In the genomic region with DNA sequence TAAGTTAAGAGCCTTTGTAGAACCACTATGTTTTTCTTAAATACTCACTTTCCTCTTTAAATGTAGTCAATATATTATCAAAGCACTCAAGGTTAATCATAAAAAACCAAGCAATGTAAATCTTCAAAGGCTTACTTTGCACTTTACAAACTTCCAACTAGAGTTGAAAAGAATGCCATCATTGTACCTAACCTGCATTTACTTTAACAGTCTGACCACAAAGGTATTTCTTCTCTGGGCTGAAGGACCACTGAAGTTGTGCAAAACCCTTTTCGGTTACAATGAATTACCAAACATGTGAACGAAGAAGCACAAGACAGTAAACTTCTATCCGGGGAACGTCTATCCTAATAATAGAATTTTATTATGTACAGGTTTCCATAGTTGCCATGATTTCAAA, we compare ENCODE assay signal across 9 cellular contexts. TPM values are rescaled to one million over a fixed set of nuclear protein-coding genes. Genes with fewer than 3 reads are reported as not detected.
A peak's percentile ranks its signal among the peaks of the same experiment; 100 is the strongest.
DNase-seq lines count a peak whose midpoint lies in the region; ATAC-seq and TF ChIP-seq lines count a peak whose summit lies in the region.
"Had no signal": no experiment of that assay in that cellular context is flagged by ENCODE, and none has a peak within 500 bp of the region (broad histone marks: within the 10 kb centered on the region; RNA-seq: fewer than 3 reads in every experiment).

No MANE protein-coding gene starts in this region.

- H3K36me3 ChIP-seq in adipocyte (ENCODE audit: control insufficient read depth, insufficient read depth, low read length, severe bottlenecking) (no peaks in the 10 kb centered on the region), lower lobe of right lung (no peaks in the 10 kb centered on the region), uterus (no peaks in the 10 kb centered on the region)

- H3K27me3 ChIP-seq in adipocyte (replicated peaks; ENCODE audit: control insufficient read depth, insufficient read depth, low read length), result no peaks in the 10 kb centered on the region
- no peaks in the 10 kb centered on the region for H3K27me3 ChIP-seq in lower lobe of right lung (ENCODE audit: low read depth)
- H3K27me3 ChIP-seq in uterus, result no peaks in the 10 kb centered on the region

- H3K9ac ChIP-seq in adipocyte (ENCODE audit: low read length), result no peak overlapping the region

- DNase-seq in natural killer cell treated with Interleukin-12 subunit alpha and Interleukin-12 subunit beta and Interleukin-15 and Interleukin-18, amount 100 ng/mL, for 72 hours (ENCODE audit: low spot score), result no peak
- no peak for DNase-seq in natural killer cell
- no peak for DNase-seq in adipocyte (ENCODE audit: low read depth)
- no peak for DNase-seq in lower lobe of right lung
- no peak for DNase-seq in uterus
- DNase-seq in activated effector memory CD4-positive, alpha-beta T cell treated with anti-CD3 and anti-CD28 coated beads, Interleukin-2, amount 50 U/mL, for 16 hours, result no peak

- peak overlapping the region; percentile 94 for H3K4me3 ChIP-seq in adipocyte (ENCODE audit: low read length)
- H3K4me3 ChIP-seq in lower lobe of right lung, result peak overlapping the region; percentile 74
- H3K4me3 ChIP-seq in uterus, result peak overlapping the region in 1 of 2 donors; percentile 77
- H3K4me3 ChIP-seq: lung had no signal

- intact Hi-C loops in natural killer cell (cut with micrococcal nuclease) (loop anchor here (5.0 kb wide), 2 partner anchors 68 to 143 kb away; a partner anchor contains a TSS), lower lobe of right lung (cut with DNase I) (no loop called here), uterus (cut with DNase I; ENCODE audit: low total_unique reads) (loop anchor here (10.0 kb wide), 1 partner anchor 125 kb away; no protein-coding TSS in a partner anchor)

- no peaks in the 10 kb centered on the region for H3K9me3 Mint-ChIP-seq in natural killer cell treated with Interleukin-12 subunit alpha and Interleukin-12 subunit beta and Interleukin-15 and Interleukin-18, amount 100 ng/mL, for 72 hours
- H3K9me3 Mint-ChIP-seq in natural killer cell, result no peaks in the 10 kb centered on the region

- no peaks in the 10 kb centered on the region for H3K36me3 Mint-ChIP-seq in natural killer cell treated with Interleukin-12 subunit alpha and Interleukin-12 subunit beta and Interleukin-15 and Interleukin-18, amount 100 ng/mL, for 72 hours
- no peaks in the 10 kb centered on the region for H3K36me3 Mint-ChIP-seq in natural killer cell

- no peak for TF ChIP-seq CTCF in natural killer cell (IDR thresholded peaks at IDR 0.05)
- no peak for TF ChIP-seq CTCF in lower lobe of right lung (IDR thresholded peaks at IDR 0.05)
- no peak for TF ChIP-seq CTCF in uterus (IDR thresholded peaks at IDR 0.05)

- H3K4me1 ChIP-seq in adipocyte (ENCODE audit: control insufficient read depth, insufficient read depth, low read length), result peaks cover 37% of the 10 kb centered on the region
- peaks cover 75% of the 10 kb centered on the region for H3K4me1 ChIP-seq in lower lobe of right lung
- peaks cover 0 to 7% of the 10 kb centered on the region in 2 donors for H3K4me1 ChIP-seq in uterus

- no peak for TF ChIP-seq POLR2A in uterus (IDR thresholded peaks at IDR 0.05)

- H3K4me1 Mint-ChIP-seq in natural killer cell treated with Interleukin-12 subunit alpha and Interleukin-12 subunit beta and Interleukin-15 and Interleukin-18, amount 100 ng/mL, for 72 hours (ENCODE audit: low read depth in 2 of 2), result peaks cover 22 to 32% of the 10 kb centered on the region in 2 donors
- peaks cover 13 to 23% of the 10 kb centered on the region in 2 donors for H3K4me1 Mint-ChIP-seq in natural killer cell

- peaks cover 0 to 5% of the 10 kb centered on the region in 2 donors for H3K27me3 Mint-ChIP-seq in natural killer cell treated with Interleukin-12 subunit alpha and Interleukin-12 subunit beta and Interleukin-15 and Interleukin-18, amount 100 ng/mL, for 72 hours
- H3K27me3 Mint-ChIP-seq in natural killer cell (ENCODE audit: low read depth in 2 of 2), result peaks cover 5 to 6% of the 10 kb centered on the region in 2 donors

- no peak for ATAC-seq in natural killer cell treated with Interleukin-12 subunit alpha and Interleukin-12 subunit beta and Interleukin-15 and Interleukin-18, amount 100 ng/mL, for 72 hours
- ATAC-seq in natural killer cell (no peak), lower lobe of right lung (no peak), HG02798 (IDR thresholded peaks at IDR 0.05; ENCODE audit: poor library complexity, unreplicated experiment) (no peak), HG02610 (IDR thresholded peaks at IDR 0.05; ENCODE audit: unreplicated experiment) (no peak)

- H3K4me3 Mint-ChIP-seq in natural killer cell treated with Interleukin-12 subunit alpha and Interleukin-12 subunit beta and Interleukin-15 and Interleukin-18, amount 100 ng/mL, for 72 hours, result peak overlapping the region; percentile 87
- H3K4me3 Mint-ChIP-seq in natural killer cell, result no peak overlapping the region

- H3K27ac ChIP-seq in lower lobe of right lung (peak overlapping the region; percentile 95), uterus (peak overlapping the region; percentile 99)

- H3K27ac Mint-ChIP-seq in natural killer cell treated with Interleukin-12 subunit alpha and Interleukin-12 subunit beta and Interleukin-15 and Interleukin-18, amount 100 ng/mL, for 72 hours, result peak overlapping the region in 1 of 2 donors; percentile 77
- H3K27ac Mint-ChIP-seq in natural killer cell, result no peak overlapping the region

- H3K9me3 ChIP-seq in adipocyte (ENCODE audit: control insufficient read depth, low read length) (no peaks in the 10 kb centered on the region), lower lobe of right lung (no peaks in the 10 kb centered on the region), uterus (no peaks in the 10 kb centered on the region)

RNA-seq across cellular contexts. Expression of a gene that starts 3.0 kb away (rescaled TPM):
- 10 to 100 TPM; 54.5 to 88.4 TPM for total RNA-seq in natural killer cell treated with Interleukin-12 subunit alpha and Interleukin-12 subunit beta and Interleukin-15 and Interleukin-18, amount 100 ng/mL, for 72 hours
- total RNA-seq in natural killer cell (10 to 100 TPM in 1 of 3 donors, 1 to 10 TPM in 2; 7.3 to 18.4 (median 8.8) TPM), lower lobe of right lung (38.8 TPM), uterus (100 to 1,000 TPM in 1 of 4 donors, 10 to 100 TPM in 3; 35.6 to 100 (median 55.4) TPM)
